In genomic region chr4:87985097-87985886, GRCh38 we compare ENCODE assay signal across 8 cellular contexts. TPM values are rescaled to one million over a fixed set of nuclear protein-coding genes. Genes with fewer than 3 reads are reported as not detected.
DNase-seq lines count a peak whose midpoint lies in the region; ATAC-seq and TF ChIP-seq lines count a peak whose summit lies in the region.

No MANE protein-coding gene starts in this region.

- H3K9me3 Mint-ChIP-seq in activated naive CD4-positive, alpha-beta T cell treated with anti-CD3 and anti-CD28 coated beads, Interleukin-2, amount 50 U/mL, for 72 hours, result no peaks in the 10 kb centered on the region

- H3K36me3 ChIP-seq in BE2C (no peaks in the 10 kb centered on the region), cardiac muscle cell (no peaks in the 10 kb centered on the region), psoas muscle (ENCODE audit: insufficient read depth in 1 of 2, low read depth in 1 of 2) (no peaks in the 10 kb centered on the region)

- H3K27ac ChIP-seq in cardiac muscle cell, result no peak overlapping the region
- no peak overlapping the region for H3K27ac ChIP-seq in psoas muscle

- TF ChIP-seq CTCF in BE2C (IDR thresholded peaks at IDR 0.05; ENCODE audit: low read depth, low read length) (peak; percentile 71), cardiac muscle cell (IDR thresholded peaks at IDR 0.05; ENCODE audit: low read depth, low read length) (peak; percentile 50), psoas muscle (IDR thresholded peaks at IDR 0.05) (peak; percentile 36)

- H3K4me1 ChIP-seq in BE2C (no peaks in the 10 kb centered on the region), cardiac muscle cell (ENCODE audit: low read depth) (no peaks in the 10 kb centered on the region), psoas muscle (no peaks in the 10 kb centered on the region)

- peaks cover 38% of the 10 kb centered on the region for H3K27me3 ChIP-seq in BE2C
- H3K27me3 ChIP-seq in cardiac muscle cell, result no peaks in the 10 kb centered on the region
- no peaks in the 10 kb centered on the region for H3K27me3 ChIP-seq in psoas muscle (ENCODE audit: insufficient read depth in 3 of 3, low read length in 2 of 3)

- DNase-seq in BE2C, result peak; percentile 52
- DNase-seq in NCI-H774 (lab: John Stamatoyannopoulos, UW), result peak; percentile 23
- DNase-seq in activated naive CD4-positive, alpha-beta T cell treated with anti-CD3 and anti-CD28 coated beads, Interleukin-2, amount 50 U/mL, for 72 hours (ENCODE audit: low spot score in 2 of 2), result peak in 1 of 2 donors; percentile 17
- peak; percentile 31 to 57 for DNase-seq in cardiac muscle cell (ENCODE audit: low read depth in 1 of 2, low spot score in 1 of 2)
- peak in 1 of 2 donors; percentile 48 for DNase-seq in psoas muscle

- no peak overlapping the region for H3K27ac Mint-ChIP-seq in activated naive CD4-positive, alpha-beta T cell treated with anti-CD3 and anti-CD28 coated beads, Interleukin-2, amount 50 U/mL, for 72 hours

- no peak overlapping the region for H3K4me3 ChIP-seq in BE2C (ENCODE audit: low read depth, low read length)
- no peak overlapping the region for H3K4me3 ChIP-seq in cardiac muscle cell
- no peak overlapping the region for H3K4me3 ChIP-seq in psoas muscle

- ATAC-seq in GM18508 (IDR thresholded peaks at IDR 0.05; ENCODE audit: insufficient read depth, unreplicated experiment) (peak; percentile 77), HG03066 (IDR thresholded peaks at IDR 0.05; ENCODE audit: low read depth, unreplicated experiment) (peak; percentile 68), psoas muscle (peak in 2 of 4 donors; percentile 62 to 74), HG03095 (IDR thresholded peaks at IDR 0.05; ENCODE audit: unreplicated experiment) (no peak)
- peak; percentile 84 to 85 for ATAC-seq in activated naive CD4-positive, alpha-beta T cell treated with anti-CD3 and anti-CD28 coated beads, Interleukin-2, amount 50 U/mL, for 72 hours

- intact Hi-C loops in psoas muscle (cut with DNase I), result no loop called here

- H3K9me3 ChIP-seq in BE2C (no peaks in the 10 kb centered on the region), cardiac muscle cell (ENCODE audit: low read depth) (no peaks in the 10 kb centered on the region), psoas muscle (no peaks in the 10 kb centered on the region)

- no peaks in the 10 kb centered on the region for H3K36me3 Mint-ChIP-seq in activated naive CD4-positive, alpha-beta T cell treated with anti-CD3 and anti-CD28 coated beads, Interleukin-2, amount 50 U/mL, for 72 hours

- WGBS in psoas muscle, 3 donors, result 0 to 2% (median 0%) methylated on average over 1 of the region's 1 CpG

RNA-seq across cellular contexts. Expression of gene SPP1, which starts 9.8 kb away (rescaled TPM):
- polyA plus RNA-seq in BE2C (2012; ENCODE audit: insufficient read depth, insufficient read length, low read depth), result not detected
- not detected for total RNA-seq in activated naive CD4-positive, alpha-beta T cell treated with anti-CD3 and anti-CD28 coated beads, Interleukin-2, amount 50 U/mL, for 72 hours
- total RNA-seq in cardiac muscle cell, result 0.12 and 0.25 TPM in 2 replicates
- 0.54 TPM in 1 of 2 replicates, not detected in the other for polyA plus RNA-seq in cardiac muscle cell
- 10 to 100 TPM in 2 of 4 donors, 1 to 10 TPM in 2; 1.4 to 58.7 (median 25.0) TPM for total RNA-seq in psoas muscle
- polyA plus RNA-seq in psoas muscle, result 1 to 10 TPM in 1 of 3 donors, under 1 TPM in 2; 0.69 to 5.5 (median 0.70) TPM

RNA-seq across cellular contexts. Expression of gene PKD2, which starts 22.1 kb away (rescaled TPM):
- polyA plus RNA-seq in BE2C (2012; ENCODE audit: insufficient read depth, insufficient read length, low read depth), result 6.3 TPM
- 1 to 10 TPM; 2.0 to 7.1 TPM for total RNA-seq in activated naive CD4-positive, alpha-beta T cell treated with anti-CD3 and anti-CD28 coated beads, Interleukin-2, amount 50 U/mL, for 72 hours
- total RNA-seq in cardiac muscle cell (27.1 and 31.1 TPM in 2 replicates), psoas muscle (1 to 10 TPM; 2.9 to 8.3 (median 5.4) TPM)
- polyA plus RNA-seq in cardiac muscle cell (16.3 and 19.2 TPM in 2 replicates), psoas muscle (1 to 10 TPM; 2.1 to 2.5 (median 2.4) TPM)
